In the genomic region with DNA sequence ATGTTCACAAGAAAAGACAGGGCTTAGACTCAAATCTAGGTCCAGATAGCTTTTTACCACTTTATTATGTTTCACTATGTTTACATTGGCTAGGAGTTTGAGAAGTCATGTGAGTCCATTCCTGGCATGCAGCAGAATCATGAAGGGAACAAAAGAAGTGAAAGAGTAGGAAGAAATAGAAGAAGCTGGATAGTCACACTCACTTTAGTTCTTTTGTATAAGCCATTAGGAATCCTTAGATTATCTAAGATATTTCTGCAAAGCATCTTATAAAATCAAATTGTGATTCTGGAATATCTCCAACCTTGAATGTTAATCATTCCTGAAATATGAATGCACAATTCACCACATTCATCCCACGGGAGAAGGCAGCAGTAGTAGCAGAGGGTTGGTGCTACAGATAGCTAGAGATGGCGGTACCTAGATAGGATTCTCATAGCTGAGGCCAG, we compare ENCODE assay signal across 12 cellular contexts. TPM values are rescaled to one million over a fixed set of nuclear protein-coding genes. Genes with fewer than 3 reads are reported as not detected.
A peak's percentile ranks its signal among the peaks of the same experiment; 100 is the strongest.
DNase-seq lines count a peak whose midpoint lies in the region; FAIRE-seq and TF ChIP-seq lines count a peak whose summit lies in the region.
"Had no signal": no experiment of that assay in that cellular context is flagged by ENCODE, and none has a peak within 500 bp of the region (broad histone marks: within the 10 kb centered on the region; RNA-seq: fewer than 3 reads in every experiment).

No MANE protein-coding gene starts in this region.

- peaks cover 89% of the 10 kb centered on the region for H3K4me1 ChIP-seq in mammary epithelial cell (ENCODE audit: insufficient read depth, low read length)
- H3K4me1 ChIP-seq in mucosa of rectum (ENCODE audit: control insufficient read depth in 2 of 2, insufficient read depth in 2 of 2, low read length in 2 of 2): peaks cover 36 to 53% of the 10 kb centered on the region in 2 donors
- H3K4me1 ChIP-seq in right atrium auricular region: peaks cover 0 to 78% of the 10 kb centered on the region in 2 donors

- TF ChIP-seq CTCF in AG09309 (IDR thresholded peaks at IDR 0.05; ENCODE audit: control insufficient read depth, insufficient read depth, low read depth, low read length, missing control alignments) (no peak), mammary epithelial cell (conservative IDR thresholded peaks at IDR 0.05 in 1 of 2, IDR thresholded peaks at IDR 0.05 in 1 of 2; ENCODE audit: extremely low read depth in 1 of 2, insufficient read depth in 1 of 2, low read depth in 1 of 2, low read length in 2 of 2) (no peak), right atrium auricular region (IDR thresholded peaks at IDR 0.05) (no peak)

- H3K9ac ChIP-seq in mammary epithelial cell (ENCODE audit: insufficient read depth, low read length): no peak overlapping the region
- H3K9ac ChIP-seq in mucosa of rectum (ENCODE audit: low read depth in 1 of 2, low read length in 2 of 2): no peak overlapping the region

- DNase-seq in AG09309 (ENCODE audit: low read depth) (peak; percentile 56), HTR-8/SVneo (ENCODE audit: insufficient read length, low spot score) (no peak), mammary epithelial cell (peak; percentile 52), NCI-H1048 (lab: John Stamatoyannopoulos, UW) (no peak), right atrium auricular region (ENCODE audit: low spot score) (no peak)
- no peak for DNase-seq in activated effector memory CD4-positive, alpha-beta T cell treated with Interleukin-2 at 50 U/mL for 16 hours
- DNase-seq in activated CD4-positive, alpha-beta T cell treated with anti-CD3 and anti-CD28 coated beads, Interleukin-2, amount 50 U/mL, for 4 hours: no peak
- DNase-seq: SIG-M5; small intestine; stimulated activated naive CD4-positive, alpha-beta T cell had no signal

- peaks cover 40% of the 10 kb centered on the region for H3K79me2 ChIP-seq in mammary epithelial cell (ENCODE audit: insufficient read depth, low read length)

- intact Hi-C loops in mammary epithelial cell (cut with micrococcal nuclease): no loop called here

- H3K36me3 ChIP-seq in mammary epithelial cell (ENCODE audit: insufficient read depth, low read length): no peaks in the 10 kb centered on the region
- H3K36me3 ChIP-seq in mucosa of rectum (ENCODE audit: control insufficient read depth in 2 of 2, insufficient read depth in 2 of 2, low read length in 2 of 2): no peaks in the 10 kb centered on the region
- no peaks in the 10 kb centered on the region for H3K36me3 ChIP-seq in right atrium auricular region

- H3K9me3 ChIP-seq in mammary epithelial cell (replicated peaks; ENCODE audit: insufficient read depth, low read length) (no peaks in the 10 kb centered on the region), mucosa of rectum (ENCODE audit: control insufficient read depth in 2 of 2, low read length in 2 of 2) (no peaks in the 10 kb centered on the region), right atrium auricular region (no peaks in the 10 kb centered on the region)

- CTCF ChIA-PET in mammary epithelial cell (lab: Charles Lee; ENCODE audit: low non-redundant PET): no interaction called here

- dilution Hi-C loops in mammary epithelial cell (cut with HindIII; ENCODE audit: low sequenced_read_pairs): no loop called here

- no peaks in the 10 kb centered on the region for H4K20me1 ChIP-seq in mammary epithelial cell (ENCODE audit: insufficient read depth, low read length)

- in situ Hi-C loops in mammary epithelial cell (cut with MboI; ENCODE audit: low sequenced_read_pairs in 2 of 2): no loop called here

- H3K4me2 ChIP-seq in mammary epithelial cell (ENCODE audit: insufficient read depth, low read depth, low read length): peak overlapping the region; percentile 57

- WGBS in mammary epithelial cell (ENCODE audit: low coverage, missing lambda C conversion rate): 0% methylated on average over 2 of the region's 2 CpGs

- no TSS peak for BruUV-seq in mammary epithelial cell (replicated peaks; lab: Mats Ljungman, UMichigan)

- H3K27me3 ChIP-seq in mammary epithelial cell (ENCODE audit: insufficient read depth, low read length) (no peaks in the 10 kb centered on the region), mucosa of rectum (ENCODE audit: control insufficient read depth in 2 of 2, insufficient read depth in 2 of 2, low read length in 2 of 2) (no peaks in the 10 kb centered on the region), right atrium auricular region (no peaks in the 10 kb centered on the region)

- no peak overlapping the region for H3K4me3 ChIP-seq in AG09309 (ENCODE audit: control insufficient read depth, low read depth, low read length)
- no peak overlapping the region for H3K4me3 ChIP-seq in mammary epithelial cell (replicated peaks in 1 of 3; ENCODE audit: insufficient read depth in 1 of 3, low read depth in 2 of 3, low read length in 3 of 3)
- no peak overlapping the region for H3K4me3 ChIP-seq in mucosa of rectum (ENCODE audit: low read length in 2 of 2)
- no peak overlapping the region for H3K4me3 ChIP-seq in right atrium auricular region

- H3K27ac ChIP-seq in mammary epithelial cell (ENCODE audit: insufficient read depth, low read depth, low read length) (peak overlapping the region; percentile 31), mucosa of rectum (ENCODE audit: low read depth in 2 of 2, low read length in 2 of 2) (peak overlapping the region; percentile 49 to 55), right atrium auricular region (peak overlapping the region in 1 of 2 donors; percentile 5)

- peak; percentile 16 for FAIRE-seq in HTR-8/SVneo (lab: Jason Lieb, UNC)
- FAIRE-seq: islet of Langerhans, small intestine had no signal

- H2AFZ ChIP-seq in mammary epithelial cell (ENCODE audit: low read depth, low read length): peak overlapping the region; percentile 46

RNA-seq across cellular contexts. Expression of gene MAML2, which starts 31.9 kb away (rescaled TPM):
- total RNA-seq in mammary epithelial cell (10 to 100 TPM in 1 of 2 donors, 1 to 10 TPM in 1; 9.5 to 14.2 TPM), right atrium auricular region (10 to 100 TPM in 1 of 2 donors, 1 to 10 TPM in 1; 7.6 to 16.6 TPM)
- 7.5 TPM for polyA plus RNA-seq in mammary epithelial cell
- 15.6 TPM for polyA minus RNA-seq in mammary epithelial cell

Comparison
In these comparisons a context has a peak if more than half of its experiments do, and no peak if none do; other contexts are left out.
1. DNase-seq: peak in AG09309 (single experiment) and mammary epithelial cell (single experiment); none in HTR-8/SVneo (single experiment), activated effector memory CD4-positive, alpha-beta T cell treated with Interleukin-2 at 50 U/mL for 16 hours (single experiment), NCI-H1048 (single experiment), right atrium auricular region (single experiment) and activated CD4-positive, alpha-beta T cell treated with anti-CD3 and anti-CD28 coated beads, Interleukin-2, amount 50 U/mL, for 4 hours (0 of 2).